6 cellular contexts compared by ENCODE assay signal in the genomic region with DNA sequence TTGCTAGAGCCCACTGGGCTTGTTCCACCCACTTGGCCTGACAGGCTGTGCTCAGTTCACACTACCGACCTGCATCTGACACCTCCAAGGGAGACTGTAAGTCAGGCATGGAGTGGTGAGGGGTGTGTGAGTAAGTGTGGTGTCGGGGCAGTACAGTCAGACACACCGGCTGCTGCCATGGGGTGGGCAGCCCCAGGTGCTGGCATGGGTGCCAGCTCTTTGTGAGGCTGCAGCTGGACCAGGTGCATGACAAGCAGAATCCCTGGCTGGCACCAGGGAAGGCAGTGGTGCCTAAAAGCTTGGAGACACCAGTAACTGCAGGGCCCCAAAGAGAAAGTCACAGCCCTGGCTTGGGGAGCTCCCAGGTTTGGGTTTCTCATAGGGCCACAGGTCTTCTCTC.
"Had no signal": no experiment of that assay in that cellular context is flagged by ENCODE, and none has a peak within 500 bp of the region (broad histone marks: within the 10 kb centered on the region; RNA-seq: fewer than 3 reads in every experiment).

No MANE protein-coding gene starts in this region.

- H3K4me3 ChIP-seq: K562 had no signal

- H3K27me3 Mint-ChIP-seq: IgD-negative memory B cell had no signal

- H3K4me1 Mint-ChIP-seq: IgD-negative memory B cell had no signal

- ATAC-seq: HepG2, K562 had no signal

- H3K27ac Mint-ChIP-seq: IgD-negative memory B cell had no signal

- H3K36me3 Mint-ChIP-seq: IgD-negative memory B cell had no signal

- DNase-seq: IMR-90 had no signal

- FAIRE-seq: HepG2, HTR-8/SVneo, K562 had no signal

- H3K4me3 Mint-ChIP-seq: IgD-negative memory B cell had no signal

- H3K27ac ChIP-seq: HL-60 had no signal
